In genomic region chr22:50713571-50714056, GRCh38 we compare ENCODE assay signal across 21 cellular contexts. TPM values are rescaled to one million over a fixed set of nuclear protein-coding genes. Genes with fewer than 3 reads are reported as not detected.
DNase-seq lines count a peak whose midpoint lies in the region; ATAC-seq and TF ChIP-seq lines count a peak whose summit lies in the region.
"Had no signal": no experiment of that assay in that cellular context is flagged by ENCODE, and none has a peak within 500 bp of the region (broad histone marks: within the 10 kb centered on the region; RNA-seq: fewer than 3 reads in every experiment).

No MANE protein-coding gene starts in this region.

- H3K27ac ChIP-seq in caudate nucleus (ENCODE audit: low read depth, low read length) (peak overlapping the region; percentile 98), left lung (no peak overlapping the region)
- H3K27ac ChIP-seq: ascending aorta, HL-60 had no signal

- ATAC-seq in left lung: no peak
- ATAC-seq: esophagus mucosa had no signal

- peaks cover 0 to 19% of the 10 kb centered on the region in 2 donors for H3K36me3 ChIP-seq in left lung
- H3K36me3 ChIP-seq: ascending aorta had no signal

- DNase-seq in C1 segment of cervical spinal cord (lab: John Stamatoyannopoulos, UW): peak in 12 of 14 donors; percentile 35 to 86 (median 78)
- peak in 57 of 61 donors; percentile 36 to 95 (median 77) for DNase-seq in caudate nucleus (lab: John Stamatoyannopoulos, UW)
- DNase-seq in hypothalamus (lab: John Stamatoyannopoulos, UW): peak in 44 of 51 donors; percentile 19 to 94 (median 72)
- peak; percentile 38 to 95 (median 76) for DNase-seq in posterior cingulate gyrus
- no peak for DNase-seq in DMS53 (lab: John Stamatoyannopoulos, UW)
- no peak for DNase-seq in left lung
- no peak for DNase-seq in GM19238 (ENCODE audit: insufficient read length, low spot score)
- no peak for DNase-seq in mesothelial cell of epicardium (ENCODE audit: low spot score in 2 of 2, unreplicated experiment in 2 of 2)
- DNase-seq: activated gamma-delta T cell treated with Interleukin-2 at 50 U/mL for 16 hours; dermis blood vessel endothelial cell; HFFc6; KBM-7; mesenchymal stem cell; NCI-H1092; NCI-H774; stimulated activated CD4-positive, alpha-beta T cell treated with anti-CD3 and anti-CD28 coated beads, Interleukin-12 subunit alpha, Interleukin-12 subunit beta, amount 100 ng/mL, for 4 hours; T-helper 1 cell had no signal

- no peaks in the 10 kb centered on the region for H3K9me3 Mint-ChIP-seq in mesothelial cell of epicardium
- H3K9me3 Mint-ChIP-seq: HFFc6; stimulated activated naive CD8-positive, alpha-beta T cell treated with anti-CD3 and anti-CD28 coated beads, Interleukin-15, Interleukin-2, amounts not matched to agents 100 ng/mL and 50 ng/mL, for 24 hours had no signal

- TF ChIP-seq CTCF in left lung (IDR thresholded peaks at IDR 0.05) (no peak), mesothelial cell of epicardium (IDR thresholded peaks at IDR 0.05; ENCODE audit: unreplicated experiment) (no peak)

- no peak overlapping the region for H3K4me3 Mint-ChIP-seq in mesothelial cell of epicardium
- H3K4me3 Mint-ChIP-seq: HFFc6; stimulated activated naive CD8-positive, alpha-beta T cell treated with anti-CD3 and anti-CD28 coated beads, Interleukin-15, Interleukin-2, amounts not matched to agents 100 ng/mL and 50 ng/mL, for 24 hours had no signal

- H3K4me1 Mint-ChIP-seq in mesothelial cell of epicardium: no peaks in the 10 kb centered on the region

- H3K4me1 ChIP-seq in left lung: peaks cover 0 to 14% of the 10 kb centered on the region in 2 donors
- H3K4me1 ChIP-seq: ascending aorta had no signal

- H3K27me3 Mint-ChIP-seq in mesothelial cell of epicardium (ENCODE audit: low read depth): peaks cover 25% of the 10 kb centered on the region
- H3K27me3 Mint-ChIP-seq: stimulated activated naive CD8-positive, alpha-beta T cell treated with anti-CD3 and anti-CD28 coated beads, Interleukin-15, Interleukin-2, amounts not matched to agents 100 ng/mL and 50 ng/mL, for 24 hours had no signal

- H3K9me3 ChIP-seq in left lung: no peaks in the 10 kb centered on the region
- H3K9me3 ChIP-seq: ascending aorta had no signal

- peaks cover 22% of the 10 kb centered on the region for H3K36me3 Mint-ChIP-seq in mesothelial cell of epicardium

- H3K4me3 ChIP-seq in left lung: no peak overlapping the region
- H3K4me3 ChIP-seq: ascending aorta had no signal

- intact Hi-C loops in posterior cingulate gyrus (cut with DNase I) (no loop called here), left lung (cut with DNase I) (no loop called here)

- H3K27ac Mint-ChIP-seq in mesothelial cell of epicardium: no peak overlapping the region
- H3K27ac Mint-ChIP-seq: HFFc6; stimulated activated naive CD8-positive, alpha-beta T cell treated with anti-CD3 and anti-CD28 coated beads, Interleukin-15, Interleukin-2, amounts not matched to agents 100 ng/mL and 50 ng/mL, for 24 hours had no signal

- no peaks in the 10 kb centered on the region for H3K27me3 ChIP-seq in left lung
- H3K27me3 ChIP-seq: ascending aorta had no signal

RNA-seq across cellular contexts. Expression of gene ACR, which starts 24.4 kb away (rescaled TPM):
- total RNA-seq in left lung (1 to 10 TPM in 1 of 2 donors, not detected in 1; 1.4 TPM), mesothelial cell of epicardium (1.0 to 2.2 TPM (median 1.2 TPM) in 3 replicates)
- total RNA-seq: ascending aorta, HFFc6 had no signal

RNA-seq across cellular contexts. Expression of gene SHANK3, which starts 41.0 kb away (rescaled TPM):
- total RNA-seq in left lung (10 to 100 TPM; 25.1 to 42.9 TPM), mesothelial cell of epicardium (14.2 to 14.8 TPM (median 14.3 TPM) in 3 replicates)

Comparison
In these comparisons a context has a peak if more than half of its experiments do, and no peak if none do; other contexts are left out.
1. DNase-seq: peak in C1 segment of cervical spinal cord (12 of 14), caudate nucleus (57 of 61), hypothalamus (44 of 51) and posterior cingulate gyrus (10 of 10); none in DMS53 (single experiment), left lung (0 of 2), GM19238 (single experiment) and mesothelial cell of epicardium (0 of 2).